Comparison of ENCODE assay signal across 11 cellular contexts in the genomic region with DNA sequence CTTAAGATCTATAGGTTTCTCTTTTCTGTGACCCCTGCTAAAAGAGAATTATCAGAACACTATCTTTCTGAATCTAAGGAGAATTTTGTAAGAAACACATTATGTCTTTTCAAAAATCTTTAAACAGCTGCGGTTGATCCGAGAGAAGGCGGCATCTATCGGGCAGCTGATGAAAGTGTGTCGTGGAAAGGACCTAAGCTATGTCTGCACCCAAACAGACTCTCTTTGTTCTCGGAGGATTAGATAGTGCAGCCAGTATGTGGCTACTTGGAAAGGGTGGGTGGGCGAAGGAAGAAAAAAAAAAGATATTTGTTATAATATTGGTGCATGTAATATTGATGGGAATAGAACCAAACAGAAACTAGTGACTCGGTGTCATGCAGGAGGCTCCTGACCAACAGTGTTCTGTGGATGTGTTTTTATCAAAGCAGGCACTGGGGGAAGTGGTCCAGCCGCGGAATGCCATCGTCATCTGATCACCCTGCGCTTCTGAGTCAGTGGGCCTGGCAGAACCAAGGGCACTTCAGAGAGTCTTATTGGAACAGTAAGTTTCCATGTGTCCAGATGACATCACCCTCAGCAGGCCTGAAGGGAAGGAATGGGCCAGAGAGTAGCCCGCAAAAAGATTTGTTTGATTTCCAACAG.
DNase-seq lines count a peak whose midpoint lies in the region; ATAC-seq and TF ChIP-seq lines count a peak whose summit lies in the region.
"Had no signal": no experiment of that assay in that cellular context is flagged by ENCODE, and none has a peak within 500 bp of the region (broad histone marks: within the 10 kb centered on the region; RNA-seq: fewer than 3 reads in every experiment).

No MANE protein-coding gene starts in this region.

- peak overlapping the region; percentile 4; the same call in 1 of the 2 replicates for H3K27ac ChIP-seq in SJSA1
- H3K27ac ChIP-seq in psoas muscle: peak overlapping the region; percentile 48
- peak overlapping the region in 2 of 4 donors; percentile 26 to 47 for H3K27ac ChIP-seq in esophagus squamous epithelium
- H3K27ac ChIP-seq: colonic mucosa had no signal

- H3K27me3 ChIP-seq in SJSA1 (replicated peaks): no peaks in the 10 kb centered on the region
- no peaks in the 10 kb centered on the region for H3K27me3 ChIP-seq in psoas muscle (ENCODE audit: insufficient read depth in 3 of 3, low read length in 2 of 3)
- no peaks in the 10 kb centered on the region for H3K27me3 ChIP-seq in esophagus squamous epithelium
- H3K27me3 ChIP-seq: colonic mucosa had no signal

- TF ChIP-seq CTCF in psoas muscle (IDR thresholded peaks at IDR 0.05) (peak; percentile 17), esophagus squamous epithelium (IDR thresholded peaks at IDR 0.05) (no peak)

- H3K36me3 ChIP-seq in SJSA1 (no peaks in the 10 kb centered on the region), psoas muscle (ENCODE audit: insufficient read depth in 1 of 2, low read depth in 1 of 2) (no peaks in the 10 kb centered on the region), esophagus squamous epithelium (no peaks in the 10 kb centered on the region)
- H3K36me3 ChIP-seq: colonic mucosa had no signal

- intact Hi-C loops in psoas muscle (cut with DNase I) (no loop called here), esophagus squamous epithelium (cut with DNase I) (no loop called here)

- peaks cover 16% of the 10 kb centered on the region for H3K4me1 ChIP-seq in SJSA1 (replicated peaks)
- H3K4me1 ChIP-seq in psoas muscle: peaks cover 10% of the 10 kb centered on the region
- peaks cover 0 to 6% (median 0%) of the 10 kb centered on the region in 3 donors for H3K4me1 ChIP-seq in esophagus squamous epithelium
- H3K4me1 ChIP-seq: colonic mucosa had no signal

- ATAC-seq in psoas muscle: peak; percentile 77 to 83 (median 82)
- no peak for ATAC-seq in HG02885 (IDR thresholded peaks at IDR 0.05; ENCODE audit: poor library complexity, unreplicated experiment)
- no peak for ATAC-seq in GM21737 (IDR thresholded peaks at IDR 0.05; ENCODE audit: unreplicated experiment)

- H3K4me3 ChIP-seq in SJSA1 (no peak overlapping the region; the same call in 1 of the 2 replicates), psoas muscle (no peak overlapping the region), esophagus squamous epithelium (no peak overlapping the region)
- H3K4me3 ChIP-seq: colonic mucosa had no signal

- 29 to 39% (median 35%) methylated on average over 13 of the region's 13 CpGs for WGBS in psoas muscle, 3 donors
- WGBS in esophagus squamous epithelium, 2 donors: 79 to 92% methylated on average over 13 of the region's 13 CpGs

- no peak for TF ChIP-seq POLR2A in esophagus squamous epithelium (IDR thresholded peaks at IDR 0.05)

- DNase-seq in Ammon's horn (ENCODE audit: low spot score) (peak; percentile 69), SJSA1 (ENCODE audit: low read depth in 1 of 2, low spot score in 2 of 2) (peak; percentile 59 to 75), foreskin melanocyte (peak; percentile 100), psoas muscle (peak; percentile 29 to 56), esophagus squamous epithelium (lab: John Stamatoyannopoulos, UW) (no peak), NCI-H526 treated with DMSO at 0.1 percent for 48 hours (lab: John Stamatoyannopoulos, UW) (no peak)
- DNase-seq: activated T-cell treated with anti-CD3 and anti-CD28 coated beads for 4 hours, colonic mucosa, NCI-H774 had no signal

- H3K9me3 ChIP-seq in SJSA1 (replicated peaks) (no peaks in the 10 kb centered on the region), psoas muscle (no peaks in the 10 kb centered on the region), esophagus squamous epithelium (no peaks in the 10 kb centered on the region)
- H3K9me3 ChIP-seq: colonic mucosa had no signal

Comparison
In these comparisons a context has a peak if more than half of its experiments do, and no peak if none do; other contexts are left out.
1. DNase-seq: peak in Ammon's horn (single experiment), SJSA1 (2 of 2), foreskin melanocyte (single experiment) and psoas muscle (2 of 2); none in esophagus squamous epithelium (single experiment) and NCI-H526 treated with DMSO at 0.1 percent for 48 hours (single experiment).
2. ATAC-seq: peak in psoas muscle (4 of 4); none in HG02885 (single experiment) and GM21737 (single experiment).